ENCODE assay signal across 9 cellular contexts in genomic region chr7:44039800-44040492, GRCh38. TPM values are rescaled to one million over a fixed set of nuclear protein-coding genes. Genes with fewer than 3 reads are reported as not detected.
A peak's percentile ranks its signal among the peaks of the same experiment; 100 is the strongest.
DNase-seq lines count a peak whose midpoint lies in the region; ATAC-seq and TF ChIP-seq lines count a peak whose summit lies in the region.
"Not testable (repeated sequence)": the region's sequence is repeated elsewhere in the genome, so short reads cannot be mapped to it uniquely, and the experiment has no call there.
"Had no signal": no experiment of that assay in that cellular context is flagged by ENCODE, and none has a peak within 500 bp of the region (broad histone marks: within the 10 kb centered on the region; RNA-seq: fewer than 3 reads in every experiment).

No MANE protein-coding gene starts in this region.

- H3K36me3 ChIP-seq in GM23338 (ENCODE audit: insufficient read depth); body of pancreas (replicated peaks in 1 of 2; ENCODE audit: insufficient read depth in 1 of 2, low read depth in 2 of 2); iPS-15b (ENCODE audit: control insufficient read depth, insufficient read depth, low read length); prostate gland; aorta (ENCODE audit: control insufficient read depth in 1 of 2, insufficient read depth in 2 of 2, low read length in 1 of 2): not testable (repeated sequence)

- not testable (repeated sequence) for H3K9me2 ChIP-seq in GM23338 (ENCODE audit: insufficient read depth)

- ATAC-seq in GM18511 (IDR thresholded peaks at IDR 0.05; ENCODE audit: unreplicated experiment), result peak; percentile 5
- ATAC-seq in GM23338, body of pancreas: not testable (repeated sequence)
- ATAC-seq in HG03469 (IDR thresholded peaks at IDR 0.05; ENCODE audit: unreplicated experiment), result peak; percentile 3
- peak; percentile 0; the same call in 1 of the 2 replicates for ATAC-seq in WTC11
- ATAC-seq in aorta (ENCODE audit: low FRiP score), result peak; percentile 3

- not testable (repeated sequence) for TF ChIP-seq CTCF in GM23338 (conservative IDR thresholded peaks at IDR 0.05; ENCODE audit: low read depth in 2 of 2); WTC11 (IDR thresholded peaks at IDR 0.05); body of pancreas (IDR thresholded peaks at IDR 0.05); prostate gland (IDR thresholded peaks at IDR 0.05)

- CTCF ChIA-PET in WTC11 (lab: Charles Lee), result not testable (repeated sequence)

- peaks cover 11% of the 10 kb centered on the region; the same call in 1 of the 2 replicates for H3F3A ChIP-seq in GM23338 (replicated peaks; ENCODE audit: low read depth)

- intact Hi-C loops in body of pancreas (cut with DNase I); prostate gland (cut with DNase I): not testable (repeated sequence)
- intact Hi-C loops in aorta (cut with DNase I), result loop anchor here in 1 of 2 donors (10.0 kb wide), 1 partner anchor 455 kb away; the partner anchor contains the start of gene NUDCD3

- peaks cover 18% of the 10 kb centered on the region for H3K27me3 Mint-ChIP-seq in GM23338 (ENCODE audit: insufficient read depth, low read depth, poor library complexity)
- peaks cover 41% of the 10 kb centered on the region for H3K27me3 Mint-ChIP-seq in WTC11 (ENCODE audit: low read depth)

- POLR2A ChIA-PET in WTC11 (lab: Charles Lee), result not testable (repeated sequence)

- TF ChIP-seq POLR2A in body of pancreas (IDR thresholded peaks at IDR 0.05); prostate gland (IDR thresholded peaks at IDR 0.05): not testable (repeated sequence)

- DNase-seq in GM23338 (ENCODE audit: low spot score); WTC11 (ENCODE audit: low spot score); body of pancreas; prostate gland (ENCODE audit: low spot score): not testable (repeated sequence)
- peak in 1 of 2 donors; percentile 19 for DNase-seq in aorta

- not testable (repeated sequence) for H3K79me2 ChIP-seq in GM23338 (replicated peaks; ENCODE audit: insufficient read depth)

- peak overlapping the region; percentile 58; the same call in 2 of the 3 replicates for H3K4me3 Mint-ChIP-seq in GM23338
- H3K4me3 Mint-ChIP-seq in WTC11, result not testable (repeated sequence)

- H4K20me1 ChIP-seq in GM23338 (replicated peaks; ENCODE audit: insufficient read depth), result not testable (repeated sequence)

- H2AFZ ChIP-seq in GM23338, result not testable (repeated sequence)

- not testable (repeated sequence) for H3K27ac Mint-ChIP-seq in GM23338, WTC11

- not testable (repeated sequence) for H3K4me1 ChIP-seq in GM23338 (ENCODE audit: insufficient read depth); iPS-15b (ENCODE audit: control insufficient read depth, insufficient read depth, low read length); prostate gland (replicated peaks); aorta (ENCODE audit: control insufficient read depth in 1 of 2, insufficient read depth in 2 of 2, low read length in 2 of 2)
- H3K4me1 ChIP-seq in body of pancreas, result peaks cover 17% of the 10 kb centered on the region

- 30% methylated on average over 8 of the region's 40 CpGs; no CpG with 5 or more reads in 1 of the 2 donors for WGBS in body of pancreas, 2 donors
- 11% methylated on average over 13 of the region's 40 CpGs for WGBS in prostate gland
- WGBS in aorta, 2 donors, result 22 to 38% methylated on average over 7 to 18 of the region's 40 CpGs

- peak overlapping the region; percentile 70; the same call in 1 of the 2 replicates for H3K4me2 ChIP-seq in GM23338

- H3K4me3 ChIP-seq in GM23338 (peak overlapping the region; percentile 49; the same call in 1 of the 2 replicates), iPS-15b (ENCODE audit: low read depth, low read length) (peak overlapping the region; percentile 22), prostate gland (peak overlapping the region; percentile 14 to 33)
- H3K4me3 ChIP-seq in body of pancreas; aorta (ENCODE audit: low read length in 2 of 2): not testable (repeated sequence)

- not testable (repeated sequence) for H3K4me1 Mint-ChIP-seq in GM23338, WTC11

- H3K9ac ChIP-seq in iPS-15b (ENCODE audit: low read depth, low read length), result not testable (repeated sequence)

- not testable (repeated sequence) for H3K27ac ChIP-seq in GM23338 (ENCODE audit: low read depth); prostate gland; aorta (ENCODE audit: low read depth in 1 of 2, low read length in 2 of 2)
- H3K27ac ChIP-seq in body of pancreas, result peak overlapping the region in 3 of 4 donors; percentile 64 to 68 (median 66)

- not testable (repeated sequence) for H3K9me3 ChIP-seq in body of pancreas; iPS-15b (ENCODE audit: control insufficient read depth, insufficient read depth, low read length); prostate gland; aorta (ENCODE audit: control insufficient read depth, low read length)

- H3K9me3 Mint-ChIP-seq in GM23338, WTC11: not testable (repeated sequence)

- H3K27me3 ChIP-seq in GM23338 (ENCODE audit: insufficient read depth), result peaks cover 24% of the 10 kb centered on the region; the same call in 1 of the 2 replicates
- H3K27me3 ChIP-seq in body of pancreas; iPS-15b (ENCODE audit: control insufficient read depth, insufficient read depth, low read length); prostate gland (replicated peaks; ENCODE audit: insufficient read depth); aorta (ENCODE audit: control insufficient read depth in 1 of 2, insufficient read depth in 2 of 2, low read length in 1 of 2): not testable (repeated sequence)

- not testable (repeated sequence) for H3K36me3 Mint-ChIP-seq in GM23338 (ENCODE audit: low read depth); WTC11

RNA-seq across cellular contexts. Expression of gene DBNL, which starts 4.6 kb away (rescaled TPM):
- 44.7 and 49.4 TPM in 2 replicates for total RNA-seq in GM23338 (2014; rRNA removed; shearing (Covaris generic))
- 17.1 and 18.1 TPM in 2 replicates for polyA plus RNA-seq in GM23338 (2016; fragmentation: Nextera tagmentation; extraction: Ambion mirVana)
- 34.3 to 36.8 TPM (median 36.1 TPM) in 3 replicates for total RNA-seq in WTC11 (2021)
- total RNA-seq in body of pancreas, result 10 to 100 TPM; 62.0 to 96.6 TPM
- total RNA-seq in prostate gland, result 100 to 1,000 TPM; 118 to 120 TPM
- total RNA-seq in aorta, result 100 to 1,000 TPM in 1 of 2 donors, 10 to 100 TPM in 1; 96.1 to 105 TPM
- polyA plus RNA-seq in aorta, result 10 to 100 TPM; 80.1 to 91.6 TPM

RNA-seq across cellular contexts. Expression of gene PGAM2, which starts 25.4 kb away (rescaled TPM):
- total RNA-seq in GM23338 (2014; rRNA removed; shearing (Covaris generic)), result 0.78 and 2.9 TPM in 2 replicates
- polyA plus RNA-seq in GM23338 (2016; fragmentation: Nextera tagmentation; extraction: Ambion mirVana) (5.1 and 7.8 TPM in 2 replicates), aorta (1 to 10 TPM; 8.0 to 9.5 TPM)
- total RNA-seq in WTC11 (2021) (2.4 to 5.6 TPM (median 3.9 TPM) in 3 replicates), body of pancreas (1 to 10 TPM in 1 of 2 donors, not detected in 1; 1.6 TPM), prostate gland (1 to 10 TPM in 1 of 2 donors, not detected in 1; 9.7 TPM), aorta (1 to 10 TPM; 4.1 to 4.8 TPM)
- total RNA-seq: SK-MEL-5 had no signal

RNA-seq across cellular contexts. Expression of gene SPDYE1, which starts 42.2 kb away (rescaled TPM):
- total RNA-seq in GM23338 (2014; rRNA removed; shearing (Covaris generic)), result not detected in 2 replicates
- polyA plus RNA-seq in GM23338 (2016; fragmentation: Nextera tagmentation; extraction: Ambion mirVana) (1.4 and 1.6 TPM in 2 replicates), aorta (under 1 TPM in 1 of 2 donors, not detected in 1; 0.05 TPM)
- total RNA-seq in WTC11 (2021) (0.07 TPM in 1 of 3 replicates, not detected in the others), body of pancreas (not detected), prostate gland (under 1 TPM in 1 of 2 donors, not detected in 1; 0.17 TPM), aorta (not detected)
- total RNA-seq: SK-MEL-5 had no signal

RNA-seq across cellular contexts. Expression of gene POLM, which starts 42.4 kb away (rescaled TPM):
- total RNA-seq in GM23338 (2014; rRNA removed; shearing (Covaris generic)), result 19.8 and 35.4 TPM in 2 replicates
- 7.1 and 8.0 TPM in 2 replicates for polyA plus RNA-seq in GM23338 (2016; fragmentation: Nextera tagmentation; extraction: Ambion mirVana)
- 20.9 to 25.3 TPM (median 24.7 TPM) in 3 replicates for total RNA-seq in WTC11 (2021)
- 10 to 100 TPM; 49.8 to 53.7 TPM for total RNA-seq in body of pancreas
- total RNA-seq in prostate gland, result 10 to 100 TPM; 63.7 to 80.7 TPM
- 10 to 100 TPM; 27.6 to 35.7 TPM for total RNA-seq in aorta
- polyA plus RNA-seq in aorta, result 10 to 100 TPM in 1 of 2 donors, 1 to 10 TPM in 1; 8.4 to 35.6 TPM
